ENCODE assay signal across 8 cellular contexts in the genomic region with DNA sequence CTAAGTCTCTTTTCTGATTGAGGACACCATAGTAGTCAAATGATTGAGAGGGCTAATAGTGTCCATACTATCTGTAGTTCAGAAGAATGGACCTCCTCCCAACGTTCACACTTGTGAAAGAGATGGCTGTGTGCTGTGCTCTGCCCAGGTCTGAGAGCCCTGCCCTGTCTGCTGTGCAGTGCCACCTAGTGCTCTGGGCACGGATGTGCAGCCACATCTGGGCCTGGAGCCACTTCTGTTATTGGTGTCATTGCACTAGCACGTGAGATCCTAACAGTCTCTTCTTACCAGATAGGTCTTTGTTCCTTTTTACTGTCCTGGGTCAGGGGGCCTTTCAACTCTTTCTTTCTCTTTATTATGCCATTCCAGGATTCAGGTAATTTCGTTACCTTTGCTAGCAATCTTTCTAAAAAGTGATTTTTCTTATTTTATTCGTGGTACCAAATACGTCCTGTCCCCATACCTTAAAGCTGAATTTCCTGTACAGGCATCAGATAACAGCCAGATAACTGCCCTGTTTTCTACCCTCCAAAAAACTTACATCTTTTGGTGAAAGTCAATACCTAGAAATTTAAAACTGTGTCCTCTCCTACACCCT. TPM values are rescaled to one million over a fixed set of nuclear protein-coding genes. Genes with fewer than 3 reads are reported as not detected.
DNase-seq lines count a peak whose midpoint lies in the region; ATAC-seq lines count a peak whose summit lies in the region.

No MANE protein-coding gene starts in this region.

- no peak overlapping the region for H3K27ac Mint-ChIP-seq in memory B cell

- peaks cover 37% of the 10 kb centered on the region for H3K36me3 Mint-ChIP-seq in memory B cell

- H3K27me3 Mint-ChIP-seq in memory B cell: no peaks in the 10 kb centered on the region

- H3K4me1 Mint-ChIP-seq in memory B cell: peaks cover 13% of the 10 kb centered on the region

- H3K4me3 Mint-ChIP-seq in memory B cell: no peak overlapping the region

- no peaks in the 10 kb centered on the region for H3K9me3 Mint-ChIP-seq in memory B cell

- ATAC-seq in GM19023 (IDR thresholded peaks at IDR 0.05; ENCODE audit: unreplicated experiment) (peak; percentile 82), HG03469 (IDR thresholded peaks at IDR 0.05; ENCODE audit: unreplicated experiment) (peak; percentile 50), memory B cell (ENCODE audit: low read depth) (peak; percentile 100)

- DNase-seq in AG08395 (ENCODE audit: low spot score): peak; percentile 95
- peak; percentile 85 for DNase-seq in NCI-H69 (lab: John Stamatoyannopoulos, UW)
- DNase-seq in activated CD4-positive, alpha-beta T cell treated with anti-CD3 and anti-CD28 coated beads, Interleukin-2, amount 50 U/mL, for 1 hour: peak; percentile 76
- peak; percentile 92 for DNase-seq in dermis blood vessel endothelial cell
- peak; percentile 77 to 78 for DNase-seq in memory B cell (ENCODE audit: low spot score in 2 of 2)
- peak; percentile 33 for DNase-seq in stimulated activated CD8-positive, alpha-beta memory T cell treated with anti-CD3 and anti-CD28 coated beads, Interleukin-12 subunit alpha, Interleukin-12 subunit beta, amount 100 ng/mL, for 24 hours (ENCODE audit: extremely low read depth)

RNA-seq across cellular contexts. Expression of gene INTS3, which starts 21.7 kb away (rescaled TPM):
- 31.3 and 42.7 TPM in 2 replicates for total RNA-seq in dermis blood vessel endothelial cell

RNA-seq across cellular contexts. Expression of gene SLC27A3, which starts 25.7 kb away (rescaled TPM):
- 27.6 and 30.0 TPM in 2 replicates for total RNA-seq in dermis blood vessel endothelial cell

Comparison
In these comparisons a context has a peak if more than half of its experiments do, and no peak if none do; other contexts are left out.
1. Peak in every context shown above with its lines: DNase-seq and ATAC-seq.
2. DNase-seq: peak in every context shown above with its lines; median percentile 95 in AG08395; 92 in dermis blood vessel endothelial cell; 85 in NCI-H69; 78 in memory B cell; 76 in activated CD4-positive, alpha-beta T cell treated with anti-CD3 and anti-CD28 coated beads, Interleukin-2, amount 50 U/mL, for 1 hour; 33 in stimulated activated CD8-positive, alpha-beta memory T cell treated with anti-CD3 and anti-CD28 coated beads, Interleukin-12 subunit alpha, Interleukin-12 subunit beta, amount 100 ng/mL, for 24 hours.
3. ATAC-seq: peak in every context shown above with its lines; median percentile 100 in memory B cell; 82 in GM19023; 50 in HG03469.